8 cellular contexts compared by ENCODE assay signal in the genomic region with DNA sequence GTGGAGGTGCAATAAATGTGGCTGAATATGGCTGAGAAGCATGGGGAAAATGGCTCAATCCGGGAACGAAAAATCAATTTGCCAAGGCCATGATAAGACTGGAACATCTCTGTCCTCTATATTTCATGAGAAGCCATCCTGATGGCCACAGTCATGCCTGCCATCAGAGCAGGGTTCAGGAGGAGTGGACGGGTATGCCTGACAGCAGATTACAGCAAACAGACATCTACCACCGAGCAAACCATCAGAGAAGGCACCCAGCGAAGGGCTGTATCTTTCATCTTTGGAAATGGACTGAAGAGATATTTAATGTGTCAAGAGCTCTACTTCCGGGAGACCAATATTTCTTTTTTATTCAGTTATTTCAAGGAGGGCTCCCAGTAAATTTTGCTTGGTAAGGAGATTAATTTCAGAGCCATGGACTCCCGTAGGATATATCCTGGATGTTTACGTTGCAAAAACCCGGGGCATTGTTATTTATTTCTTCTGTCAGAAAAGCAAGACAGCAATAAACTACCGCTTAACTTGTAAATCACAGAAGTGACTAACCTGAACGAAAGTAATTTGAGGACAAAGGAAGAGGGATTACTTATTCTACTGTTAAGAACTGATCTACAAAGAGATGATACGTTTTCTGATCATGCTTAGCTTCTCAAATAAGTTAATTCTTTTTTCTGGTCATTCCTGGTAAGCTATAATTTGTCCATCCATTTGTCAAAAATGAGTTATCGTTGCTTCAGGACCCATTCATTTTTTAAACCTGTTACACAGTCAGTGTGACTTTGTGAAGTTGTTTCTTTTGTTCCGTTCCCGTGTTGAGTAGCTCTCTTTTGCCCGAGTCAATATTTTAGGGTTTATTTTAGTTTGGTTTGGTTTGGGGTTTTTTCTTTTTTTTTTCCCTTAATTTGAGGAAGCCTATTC.
A peak's percentile ranks its signal among the peaks of the same experiment; 100 is the strongest.
DNase-seq lines count a peak whose midpoint lies in the region; ATAC-seq, FAIRE-seq and TF ChIP-seq lines count a peak whose summit lies in the region.

No MANE protein-coding gene starts in this region.

- no peaks in the 10 kb centered on the region for H3K9me3 Mint-ChIP-seq in CD4-positive, CD25-positive, alpha-beta regulatory T cell

- H3K27ac ChIP-seq in CD4-positive, CD25-positive, alpha-beta regulatory T cell (ENCODE audit: insufficient read depth, low read length, poor library complexity, severe bottlenecking), result peak overlapping the region; percentile 93
- peak overlapping the region; percentile 66 to 92 (median 82) for H3K27ac ChIP-seq in pancreas

- 9 to 10% methylated on average over 16 of the region's 16 CpGs for WGBS in pancreas, 2 donors

- no peak for TF ChIP-seq CTCF in fibroblast of villous mesenchyme (IDR thresholded peaks at IDR 0.05; ENCODE audit: insufficient read depth, low read depth, low read length)
- TF ChIP-seq CTCF in pancreas (IDR thresholded peaks at IDR 0.05), result no peak

- H3K36me3 Mint-ChIP-seq in CD4-positive, CD25-positive, alpha-beta regulatory T cell, result no peaks in the 10 kb centered on the region
- no peaks in the 10 kb centered on the region for H3K36me3 Mint-ChIP-seq in T-helper 17 cell (ENCODE audit: low read depth)

- peaks cover 5% of the 10 kb centered on the region for H3K27me3 Mint-ChIP-seq in CD4-positive, CD25-positive, alpha-beta regulatory T cell
- H3K27me3 Mint-ChIP-seq in T-helper 17 cell, result no peaks in the 10 kb centered on the region

- H3K4me3 Mint-ChIP-seq in CD4-positive, CD25-positive, alpha-beta regulatory T cell, result peak overlapping the region; percentile 83 to 97 (median 90)
- H3K4me3 Mint-ChIP-seq in T-helper 17 cell, result peak overlapping the region; percentile 90

- intact Hi-C loops in pancreas (cut with DNase I), result loop anchor here in 1 of 3 donors (10.0 kb wide), 1 partner anchor 55 kb away; no protein-coding TSS in a partner anchor

- H3K27ac Mint-ChIP-seq in CD4-positive, CD25-positive, alpha-beta regulatory T cell, result peak overlapping the region; percentile 98
- H3K27ac Mint-ChIP-seq in T-helper 17 cell, result peak overlapping the region; percentile 99

- no peaks in the 10 kb centered on the region for H3K27me3 ChIP-seq in CD4-positive, CD25-positive, alpha-beta regulatory T cell (ENCODE audit: control insufficient read depth, insufficient read depth, low read length)
- H3K27me3 ChIP-seq in pancreas, result no peaks in the 10 kb centered on the region

- DNase-seq in CD4-positive, CD25-positive, alpha-beta regulatory T cell, result peak in 2 of 3 donors; percentile 34 to 58
- no peak for DNase-seq in T-helper 17 cell
- DNase-seq in fibroblast of villous mesenchyme (ENCODE audit: low read depth), result peak; percentile 46
- DNase-seq in pancreas, result no peak
- no peak for DNase-seq in AG08395 (ENCODE audit: low spot score)

- peak; percentile 9 to 24 for ATAC-seq in CD4-positive, CD25-positive, alpha-beta regulatory T cell (ENCODE audit: low read depth in 2 of 2)
- ATAC-seq in HG02885 (IDR thresholded peaks at IDR 0.05; ENCODE audit: poor library complexity, unreplicated experiment), result peak; percentile 8
- ATAC-seq in T-helper 17 cell, result peak; percentile 5
- peak in 2 of 4 donors; percentile 10 to 18 for ATAC-seq in pancreas
- ATAC-seq in HG02981 (IDR thresholded peaks at IDR 0.05; ENCODE audit: unreplicated experiment), result no peak
- no peak for ATAC-seq in GM21423 (IDR thresholded peaks at IDR 0.05; ENCODE audit: unreplicated experiment)

- no peaks in the 10 kb centered on the region for H3K9me3 ChIP-seq in CD4-positive, CD25-positive, alpha-beta regulatory T cell (ENCODE audit: control insufficient read depth in 2 of 2, low read length in 2 of 2)
- H3K9me3 ChIP-seq in T-helper 17 cell (ENCODE audit: control insufficient read depth, low read length, poor library complexity, severe bottlenecking) (no peaks in the 10 kb centered on the region), pancreas (no peaks in the 10 kb centered on the region)

- H3K4me1 ChIP-seq in CD4-positive, CD25-positive, alpha-beta regulatory T cell (ENCODE audit: control insufficient read depth, insufficient read depth, low read length, poor library complexity, severe bottlenecking), result peaks cover 44% of the 10 kb centered on the region
- H3K4me1 ChIP-seq in pancreas, result peaks cover 25 to 37% (median 32%) of the 10 kb centered on the region in 3 donors

- peak overlapping the region; percentile 98 for H3K4me3 ChIP-seq in CD4-positive, CD25-positive, alpha-beta regulatory T cell (ENCODE audit: low read depth, low read length)
- H3K4me3 ChIP-seq in fibroblast of villous mesenchyme (ENCODE audit: low read depth, low read length) (peak overlapping the region; percentile 32), pancreas (peak overlapping the region in 3 of 4 donors; percentile 1 to 35 (median 16))

- no peaks in the 10 kb centered on the region for H3K36me3 ChIP-seq in CD4-positive, CD25-positive, alpha-beta regulatory T cell (ENCODE audit: control insufficient read depth, insufficient read depth, low read length)
- no peaks in the 10 kb centered on the region for H3K36me3 ChIP-seq in pancreas

- FAIRE-seq in pancreas (lab: Jason Lieb, UNC), result no peak

- H3K4me1 Mint-ChIP-seq in CD4-positive, CD25-positive, alpha-beta regulatory T cell, result peaks cover 19 to 69% (median 53%) of the 10 kb centered on the region in 4 donors
- peaks cover 34% of the 10 kb centered on the region for H3K4me1 Mint-ChIP-seq in T-helper 17 cell

Comparison
In these comparisons a context has a peak if more than half of its experiments do, and no peak if none do; other contexts are left out.
1. ATAC-seq: peak in CD4-positive, CD25-positive, alpha-beta regulatory T cell (2 of 2), HG02885 (single experiment) and T-helper 17 cell (single experiment); none in HG02981 (single experiment) and GM21423 (single experiment).
2. DNase-seq: peak in CD4-positive, CD25-positive, alpha-beta regulatory T cell (2 of 3) and fibroblast of villous mesenchyme (single experiment); none in T-helper 17 cell (0 of 3), pancreas (0 of 6) and AG08395 (single experiment).
3. H3K4me3 ChIP-seq: peak in every context shown above with its lines; median percentile 98 in CD4-positive, CD25-positive, alpha-beta regulatory T cell; 32 in fibroblast of villous mesenchyme; 16 in pancreas.